23 cellular contexts compared by ENCODE assay signal in the genomic region with DNA sequence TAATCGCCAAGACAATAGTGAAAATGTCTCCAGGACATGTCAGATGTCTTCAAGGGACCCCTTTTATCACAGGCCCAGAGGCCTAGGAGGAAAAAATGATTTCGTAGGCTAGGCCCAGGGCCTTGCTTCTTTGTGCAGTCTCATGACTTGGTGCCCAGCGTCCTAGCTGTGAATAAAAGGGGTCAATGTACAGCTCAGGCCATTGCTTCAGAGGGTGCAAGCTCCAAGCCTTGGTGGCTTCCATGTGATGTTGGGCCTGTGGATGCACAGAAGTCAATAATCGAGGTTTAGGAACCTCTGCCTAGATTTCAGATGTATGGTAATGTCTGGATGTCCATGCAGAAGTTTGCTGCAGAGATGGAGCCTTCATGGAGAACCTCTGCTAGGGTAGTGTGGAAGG. TPM values are rescaled to one million over a fixed set of nuclear protein-coding genes. Genes with fewer than 3 reads are reported as not detected.
DNase-seq lines count a peak whose midpoint lies in the region; ATAC-seq, FAIRE-seq and TF ChIP-seq lines count a peak whose summit lies in the region.
"Had no signal": no experiment of that assay in that cellular context is flagged by ENCODE, and none has a peak within 500 bp of the region (broad histone marks: within the 10 kb centered on the region; RNA-seq: fewer than 3 reads in every experiment).

No MANE protein-coding gene starts in this region.

- H3K9ac ChIP-seq in K562 (ENCODE audit: insufficient read depth in 1 of 2, low read depth in 2 of 2, low read length in 2 of 2): no peak overlapping the region
- H3K9ac ChIP-seq: BLaER1 treated with 17β-estradiol and CSF1 and Interleukin-3, amounts not matched to agents 10 nM and 100 nM had no signal

- intact Hi-C loops in K562 (cut with micrococcal nuclease): no loop called here

- no TSS peak for BruUV-seq in K562 (replicated peaks; lab: Mats Ljungman, UMichigan)

- peaks cover 34% of the 10 kb centered on the region for H3K36me3 Mint-ChIP-seq in GM23338 (ENCODE audit: low read depth)
- peaks cover 20% of the 10 kb centered on the region for H3K36me3 Mint-ChIP-seq in natural killer cell treated with Interleukin-12 subunit alpha and Interleukin-12 subunit beta and Interleukin-15 and Interleukin-18, amount 100 ng/mL, for 72 hours
- H3K36me3 Mint-ChIP-seq: CD14-positive monocyte had no signal

- H3K4me3 ChIP-seq in GM23338 (no peak overlapping the region), K562 (no peak overlapping the region), iPS-18c (ENCODE audit: insufficient read depth, low read depth, low read length) (peak overlapping the region; percentile 4; the same call in 1 of the 2 replicates)

- ATAC-seq in GM23338 (no peak), K562 (no peak)
- ATAC-seq in natural killer cell treated with Interleukin-12 subunit alpha and Interleukin-12 subunit beta and Interleukin-15 and Interleukin-18, amount 100 ng/mL, for 72 hours: no peak

- no peaks in the 10 kb centered on the region for H3K9me1 ChIP-seq in K562 (ENCODE audit: control insufficient read depth, insufficient read depth, low read length)

- DNase-seq in GM23338 (ENCODE audit: low spot score) (peak; percentile 18), K562 (ENCODE audit: extremely low read depth in 1 of 4, low spot score in 3 of 4) (no peak), ACHN (no peak), NCI-H1694 treated with DMSO at 0.1 percent for 48 hours (lab: John Stamatoyannopoulos, UW) (no peak)
- no peak for DNase-seq in natural killer cell treated with Interleukin-12 subunit alpha and Interleukin-12 subunit beta and Interleukin-15 and Interleukin-18, amount 100 ng/mL, for 72 hours (ENCODE audit: low spot score)
- DNase-seq: 8988T; AML-193; BE2C; CD4-positive, alpha-beta T cell; CD8-positive, alpha-beta memory T cell; DMS 273 treated with DMSO at 0.1 percent for 48 hours; DMS79; EL; GDM1; H7; HCEC 1CT had no signal

- H3K4me3 Mint-ChIP-seq in GM23338: no peak overlapping the region
- H3K4me3 Mint-ChIP-seq in natural killer cell treated with Interleukin-12 subunit alpha and Interleukin-12 subunit beta and Interleukin-15 and Interleukin-18, amount 100 ng/mL, for 72 hours: no peak overlapping the region
- H3K4me3 Mint-ChIP-seq: CD14-positive monocyte; CD4-positive, alpha-beta T cell; CD8-positive, alpha-beta memory T cell had no signal

- no peaks in the 10 kb centered on the region for H3K27me3 ChIP-seq in GM23338 (ENCODE audit: insufficient read depth)
- H3K27me3 ChIP-seq in K562 (ENCODE audit: control insufficient read depth in 2 of 2, insufficient read depth in 2 of 2, low read length in 2 of 2): no peaks in the 10 kb centered on the region
- H3K27me3 ChIP-seq: BE2C; BLaER1 treated with 17β-estradiol and CSF1 and Interleukin-3, amounts not matched to agents 10 nM and 100 nM had no signal

- no peak for TF ChIP-seq EP300 in K562 (IDR thresholded peaks at IDR 0.05; ENCODE audit: low read length)

- H3F3A ChIP-seq in GM23338 (replicated peaks; ENCODE audit: low read depth): no peaks in the 10 kb centered on the region

- H3K4me1 ChIP-seq in GM23338 (ENCODE audit: insufficient read depth): no peaks in the 10 kb centered on the region
- H3K4me1 ChIP-seq in K562 (replicated peaks in 1 of 2; ENCODE audit: control insufficient read depth in 2 of 2, insufficient read depth in 2 of 2, low read length in 2 of 2): no peaks in the 10 kb centered on the region
- H3K4me1 ChIP-seq: BE2C; BLaER1 treated with 17β-estradiol and CSF1 and Interleukin-3, amounts not matched to agents 10 nM and 100 nM had no signal

- TF ChIP-seq CTCF in GM23338 (conservative IDR thresholded peaks at IDR 0.05; ENCODE audit: low read depth in 2 of 2) (no peak), K562 (IDR thresholded peaks at IDR 0.05 in 2 of 3, conservative IDR thresholded peaks at IDR 0.05 in 1 of 3; ENCODE audit: insufficient read depth in 2 of 3, low read depth in 1 of 3, low read length in 3 of 3) (no peak)

- no peak overlapping the region for H3K27ac Mint-ChIP-seq in GM23338
- no peak overlapping the region for H3K27ac Mint-ChIP-seq in natural killer cell treated with Interleukin-12 subunit alpha and Interleukin-12 subunit beta and Interleukin-15 and Interleukin-18, amount 100 ng/mL, for 72 hours
- H3K27ac Mint-ChIP-seq: CD4-positive, alpha-beta T cell; CD8-positive, alpha-beta memory T cell had no signal

- no peaks in the 10 kb centered on the region for H3K9me2 ChIP-seq in GM23338 (ENCODE audit: insufficient read depth)

- H3K27me3 Mint-ChIP-seq in GM23338 (ENCODE audit: insufficient read depth, low read depth, poor library complexity): no peaks in the 10 kb centered on the region
- H3K27me3 Mint-ChIP-seq in natural killer cell treated with Interleukin-12 subunit alpha and Interleukin-12 subunit beta and Interleukin-15 and Interleukin-18, amount 100 ng/mL, for 72 hours: peaks cover 0 to 16% of the 10 kb centered on the region in 2 donors
- H3K27me3 Mint-ChIP-seq: CD4-positive, alpha-beta T cell had no signal

- FAIRE-seq in K562 (lab: Jason Lieb, UNC): no peak
- FAIRE-seq: D721Med, GM12891, GM18507, H1 had no signal

- H4K20me1 ChIP-seq in GM23338 (replicated peaks; ENCODE audit: insufficient read depth) (no peaks in the 10 kb centered on the region), K562 (replicated peaks; ENCODE audit: control insufficient read depth, insufficient read depth, low read length) (no peaks in the 10 kb centered on the region)
- H4K20me1 ChIP-seq: BLaER1 treated with 17β-estradiol and CSF1 and Interleukin-3, amounts not matched to agents 10 nM and 100 nM had no signal

- WGBS in K562 (ENCODE audit: insufficient coverage, low coverage, missing lambda C conversion rate): 12% methylated on average over 4 of the region's 4 CpGs

- no peaks in the 10 kb centered on the region for H3K79me2 ChIP-seq in GM23338 (replicated peaks; ENCODE audit: insufficient read depth)
- no peaks in the 10 kb centered on the region for H3K79me2 ChIP-seq in K562 (ENCODE audit: control insufficient read depth, insufficient read depth, low read length)

- H2AFZ ChIP-seq in GM23338 (no peak overlapping the region), K562 (ENCODE audit: low read depth, low read length) (no peak overlapping the region)

- H3K9me3 ChIP-seq in K562 (replicated peaks; ENCODE audit: control insufficient read depth, insufficient read depth, low read depth, low read length) (peaks cover 9% of the 10 kb centered on the region; the same call in 1 of the 2 replicates), iPS-18c (ENCODE audit: control insufficient read depth, insufficient read depth, low read length) (peaks cover 7% of the 10 kb centered on the region)
- H3K9me3 ChIP-seq: BE2C had no signal

- TF ChIP-seq POLR2A in K562 (conservative IDR thresholded peaks at IDR 0.05): no peak

- H3K27ac ChIP-seq in GM23338 (ENCODE audit: low read depth) (no peak overlapping the region), K562 (ENCODE audit: extremely low read depth, low read depth, low read length) (no peak overlapping the region)
- H3K27ac ChIP-seq: BLaER1 treated with 17β-estradiol and CSF1 and Interleukin-3, amounts not matched to agents 10 nM and 100 nM had no signal

- H3K9me3 Mint-ChIP-seq in GM23338: peaks cover 64% of the 10 kb centered on the region
- peaks cover 11% of the 10 kb centered on the region for H3K9me3 Mint-ChIP-seq in natural killer cell treated with Interleukin-12 subunit alpha and Interleukin-12 subunit beta and Interleukin-15 and Interleukin-18, amount 100 ng/mL, for 72 hours

- POLR2A ChIA-PET in K562 (lab: Yijun Ruan, JAX): interaction anchor here (0.9 kb wide), 1 partner anchor 41 kb away, joined by 3 read pairs; no protein-coding TSS in a partner anchor

- CTCF ChIA-PET in K562 (lab: Yijun Ruan, JAX; ENCODE audit: low intra/inter-chr PET ratio): no interaction called here

- H3K4me1 Mint-ChIP-seq in GM23338: no peaks in the 10 kb centered on the region
- H3K4me1 Mint-ChIP-seq in natural killer cell treated with Interleukin-12 subunit alpha and Interleukin-12 subunit beta and Interleukin-15 and Interleukin-18, amount 100 ng/mL, for 72 hours (ENCODE audit: low read depth in 2 of 2): peaks cover 6 to 13% of the 10 kb centered on the region in 2 donors
- H3K4me1 Mint-ChIP-seq: CD14-positive monocyte; CD8-positive, alpha-beta memory T cell had no signal

- H3K4me2 ChIP-seq in GM23338 (no peak overlapping the region), K562 (ENCODE audit: insufficient read depth, low read length) (no peak overlapping the region)
- H3K4me2 ChIP-seq: BLaER1 treated with 17β-estradiol and CSF1 and Interleukin-3, amounts not matched to agents 10 nM and 100 nM had no signal

- in situ Hi-C loops in K562 (cut with MboI) (no loop called here), ACHN (cut with HindIII; ENCODE audit: low pct_ligation_motif_present, low pct_unique_long_range_greater_than_20kb, low sequenced_read_pairs) (no loop called here)

- H3K36me3 ChIP-seq in GM23338 (ENCODE audit: insufficient read depth) (peaks cover 11% of the 10 kb centered on the region), K562 (ENCODE audit: control insufficient read depth, insufficient read depth, low read length) (no peaks in the 10 kb centered on the region)
- H3K36me3 ChIP-seq: BE2C had no signal

- TF ChIP-seq RAD21 in K562 (CRISPR knock-in tag; conservative IDR thresholded peaks at IDR 0.05 in 1 of 2, IDR thresholded peaks at IDR 0.05 in 1 of 2): no peak

RNA-seq across cellular contexts. Expression of gene MTMR2, which starts 20.7 kb away (rescaled TPM):
- total RNA-seq in GM23338 (2014; rRNA removed; shearing (Covaris generic)): 52.6 and 57.4 TPM in 2 replicates
- 18.8 and 26.6 TPM in 2 replicates for polyA plus RNA-seq in GM23338 (2016; fragmentation: Nextera tagmentation; extraction: Ambion mirVana)
- total RNA-seq in K562 (2011; cell fraction: chromatin; rRNA removed; ENCODE audit: low replicate concordance): 6.2 and 16.6 TPM in 2 replicates
- 3.5 and 5.5 TPM in 2 replicates for total RNA-seq in K562 (2011; cell fraction: nucleolus; rRNA removed)
- 7.8 and 11.7 TPM in 2 replicates for total RNA-seq in K562 (2011; cell fraction: nucleoplasm; rRNA removed)
- 15.6 and 17.8 TPM in 2 replicates for total RNA-seq in K562 (2014; rRNA removed)
- total RNA-seq in K562 (2014; rRNA removed; fragmentation: Illumina TruSeq; extraction: Trizol): 29.5 and 34.6 TPM in 2 replicates
- total RNA-seq in K562 (2015; rRNA removed; fragmentation: Illumina TruSeq; extraction: Trizol): 23.5 and 25.2 TPM in 2 replicates
- 35.8 and 38.2 TPM in 2 replicates for total RNA-seq in K562 (2021)
- polyA plus RNA-seq in K562 (2011; rRNA removed): 22.7 and 28.7 TPM in 2 replicates
- polyA plus RNA-seq in K562 (2011; cell fraction: cytosol; rRNA removed): 12.0 and 16.2 TPM in 2 replicates
- polyA plus RNA-seq in K562 (2011; cell fraction: nucleus; rRNA removed): 10.3 and 14.8 TPM in 2 replicates
- polyA plus RNA-seq in K562 (2012): 21.4 and 22.4 TPM in 2 replicates
- polyA plus RNA-seq in K562 (2014; fragmentation: Illumina TruSeq; extraction: Trizol): 29.6 and 34.6 TPM in 2 replicates
- 10 to 100 TPM; 12.6 to 15.8 TPM for polyA plus RNA-seq in K562 (2014; fragmentation: Nextera tagmentation; extraction: Ambion mirVana)
- polyA plus RNA-seq in K562 (2014; rRNA removed): 17.0 and 20.8 TPM in 2 replicates
- 63.2 and 69.1 TPM in 2 replicates for polyA minus RNA-seq in K562 (2011; rRNA and poly(A)+ RNA removed)
- polyA minus RNA-seq in K562 (2011; cell fraction: cytosol; rRNA and poly(A)+ RNA removed): 30.4 and 34.0 TPM in 2 replicates
- polyA minus RNA-seq in K562 (2011; cell fraction: nucleus; rRNA and poly(A)+ RNA removed): 13.9 and 21.8 TPM in 2 replicates
- total RNA-seq in natural killer cell treated with Interleukin-12 subunit alpha and Interleukin-12 subunit beta and Interleukin-15 and Interleukin-18, amount 100 ng/mL, for 72 hours: 10 to 100 TPM; 47.9 to 51.3 TPM
